Comparison of ENCODE assay signal across 14 cellular contexts in genomic region chr11:19890308-19890707, GRCh38.
DNase-seq lines count a peak whose midpoint lies in the region; ATAC-seq, FAIRE-seq and TF ChIP-seq lines count a peak whose summit lies in the region.
"Had no signal": no experiment of that assay in that cellular context is flagged by ENCODE, and none has a peak within 500 bp of the region (broad histone marks: within the 10 kb centered on the region; RNA-seq: fewer than 3 reads in every experiment).

No MANE protein-coding gene starts in this region.

- DNase-seq in Right ventricle myocardium superior (no peak), left ventricle myocardium inferior (no peak), astrocyte of the spinal cord (ENCODE audit: low read depth, low spot score) (peak; percentile 95), keratinocyte (ENCODE audit: low read depth, low spot score) (no peak), transverse colon (no peak), NCI-H446 (lab: John Stamatoyannopoulos, UW) (no peak)
- DNase-seq in activated CD4-positive, alpha-beta memory T cell treated with anti-CD3 and anti-CD28 coated beads for 36 hours, result no peak
- DNase-seq: BE2C, NCI-H510A, right cardiac atrium had no signal

- intact Hi-C loops in Right ventricle myocardium superior (cut with DNase I), result no loop called here
- intact Hi-C loops in left ventricle myocardium inferior (cut with micrococcal nuclease), result no loop called here
- intact Hi-C loops in transverse colon (cut with DNase I; ENCODE audit: low total_unique reads), result loop anchor here (10.0 kb wide), 1 partner anchor 146 kb away; no protein-coding TSS in a partner anchor
- intact Hi-C loops in activated CD4-positive, alpha-beta memory T cell treated with anti-CD3 and anti-CD28 coated beads for 36 hours (cut with micrococcal nuclease), result no loop called here

- H3K36me3 ChIP-seq in left ventricle myocardium inferior (peaks cover 7% of the 10 kb centered on the region), keratinocyte (ENCODE audit: control insufficient read depth in 2 of 2, extremely low read depth in 1 of 2, insufficient read depth in 2 of 2, low read length in 2 of 2) (no peaks in the 10 kb centered on the region), transverse colon (no peaks in the 10 kb centered on the region)
- H3K36me3 ChIP-seq: BE2C had no signal

- H3K9me3 ChIP-seq in left ventricle myocardium inferior (replicated peaks) (no peaks in the 10 kb centered on the region), keratinocyte (ENCODE audit: control insufficient read depth, low read depth, low read length) (no peaks in the 10 kb centered on the region), transverse colon (no peaks in the 10 kb centered on the region)
- H3K9me3 ChIP-seq: BE2C had no signal

- no peak overlapping the region for H3K4me3 Mint-ChIP-seq in activated CD4-positive, alpha-beta memory T cell treated with anti-CD3 and anti-CD28 coated beads for 36 hours
- H3K4me3 Mint-ChIP-seq: dendritic cell treated with granulocyte-macrophage colony-stimulating factor and Interleukin-4, amounts not matched to agents 40 ng/mL and 50 ng/mL, for 4 days; T-helper 1 cell treated with Interleukin-12 subunit alpha and Interleukin-12 subunit beta and Interleukin-4 antibody, amounts not matched to agents 30 μg/mL and 1 μg/mL, for 36 hours had no signal

- CTCF ChIA-PET in activated CD4-positive, alpha-beta memory T cell treated with anti-CD3 and anti-CD28 coated beads for 36 hours (lab: Charles Lee), result interaction anchor here (0.5 kb wide), 1 partner anchor 221 kb away, joined by 3 read pairs; no protein-coding TSS in a partner anchor

- H3K79me2 ChIP-seq in keratinocyte (ENCODE audit: control insufficient read depth, insufficient read depth, low read length), result no peaks in the 10 kb centered on the region

- peaks cover 19% of the 10 kb centered on the region for H3K4me1 ChIP-seq in left ventricle myocardium inferior
- peaks cover 4% of the 10 kb centered on the region for H3K4me1 ChIP-seq in keratinocyte (ENCODE audit: control insufficient read depth, extremely low read depth, insufficient read depth, low read length)
- no peaks in the 10 kb centered on the region for H3K4me1 ChIP-seq in transverse colon
- H3K4me1 ChIP-seq: BE2C had no signal

- TF ChIP-seq CTCF in left ventricle myocardium inferior (IDR thresholded peaks at IDR 0.05; ENCODE audit: borderline replicate concordance) (no peak), astrocyte of the spinal cord (IDR thresholded peaks at IDR 0.05; ENCODE audit: low read depth, low read length) (no peak), keratinocyte (optimal IDR thresholded peaks at IDR 0.05 in 1 of 3, IDR thresholded peaks at IDR 0.05 in 1 of 3, conservative IDR thresholded peaks at IDR 0.05 in 1 of 3; ENCODE audit: extremely low read depth in 1 of 3, insufficient read depth in 2 of 3, low read length in 3 of 3) (no peak), transverse colon (IDR thresholded peaks at IDR 0.05) (no peak)

- no peak overlapping the region for H3K4me2 ChIP-seq in keratinocyte (ENCODE audit: control insufficient read depth, extremely low read depth, insufficient read depth, low read depth, low read length)

- H3K27ac ChIP-seq in left ventricle myocardium inferior (replicated peaks), result no peak overlapping the region
- H3K27ac ChIP-seq in keratinocyte (ENCODE audit: control insufficient read depth, insufficient read depth, low read length), result no peak overlapping the region
- H3K27ac ChIP-seq in transverse colon, result peak overlapping the region in 2 of 4 donors; percentile 26 to 32

- peaks cover 3% of the 10 kb centered on the region for H3K9me3 Mint-ChIP-seq in activated CD4-positive, alpha-beta memory T cell treated with anti-CD3 and anti-CD28 coated beads for 36 hours
- H3K9me3 Mint-ChIP-seq: dendritic cell treated with granulocyte-macrophage colony-stimulating factor and Interleukin-4, amounts not matched to agents 40 ng/mL and 50 ng/mL, for 4 days; T-helper 1 cell treated with Interleukin-12 subunit alpha and Interleukin-12 subunit beta and Interleukin-4 antibody, amounts not matched to agents 30 μg/mL and 1 μg/mL, for 36 hours had no signal

- H3K27me3 ChIP-seq in left ventricle myocardium inferior (ENCODE audit: low read depth) (no peaks in the 10 kb centered on the region), keratinocyte (ENCODE audit: control insufficient read depth, extremely low read depth, insufficient read depth, low read length) (no peaks in the 10 kb centered on the region), transverse colon (no peaks in the 10 kb centered on the region)
- H3K27me3 ChIP-seq: BE2C had no signal

- dilution Hi-C loops in keratinocyte (cut with MboI; ENCODE audit: extremely low pct_ligation_motif_present, low sequenced_read_pairs), result no loop called here

- no peaks in the 10 kb centered on the region for H3K9me1 ChIP-seq in keratinocyte (ENCODE audit: control insufficient read depth, extremely low read depth, insufficient read depth, low read length)

- peaks cover 2% of the 10 kb centered on the region for H3K36me3 Mint-ChIP-seq in activated CD4-positive, alpha-beta memory T cell treated with anti-CD3 and anti-CD28 coated beads for 36 hours

- in situ Hi-C loops in astrocyte of the spinal cord (cut with HindIII; ENCODE audit: low sequenced_read_pairs), result no loop called here
- in situ Hi-C loops in transverse colon (cut with MboI; ENCODE audit: low pct_ligation_motif_present in 1 of 4, low pct_unique_long_range_greater_than_20kb in 1 of 4, low sequenced_read_pairs in 3 of 4), result no loop called here

- H2AFZ ChIP-seq in keratinocyte (ENCODE audit: control insufficient read depth, low read length), result no peak overlapping the region

- 56 to 70% methylated on average over 1 of the region's 1 CpG for WGBS in transverse colon (ENCODE audit: low coverage in 1 of 2), 2 donors

- H3K4me3 ChIP-seq in left ventricle myocardium inferior (no peak overlapping the region), astrocyte of the spinal cord (ENCODE audit: low read depth, low read length) (no peak overlapping the region), keratinocyte (ENCODE audit: control insufficient read depth in 2 of 3, extremely low read depth in 1 of 3, insufficient read depth in 2 of 3, low read depth in 1 of 3, low read length in 3 of 3) (no peak overlapping the region), transverse colon (no peak overlapping the region)

- peaks cover 3% of the 10 kb centered on the region for H3K27me3 Mint-ChIP-seq in activated CD4-positive, alpha-beta memory T cell treated with anti-CD3 and anti-CD28 coated beads for 36 hours

- H3K9ac ChIP-seq in keratinocyte (ENCODE audit: control insufficient read depth, extremely low read depth, insufficient read depth, low read length), result no peak overlapping the region

- no peak for TF ChIP-seq EP300 in transverse colon (IDR thresholded peaks at IDR 0.05; ENCODE audit: low read depth)

- H4K20me1 ChIP-seq in keratinocyte (ENCODE audit: control insufficient read depth, extremely low read depth, insufficient read depth, low read length), result no peaks in the 10 kb centered on the region

- H3K27ac Mint-ChIP-seq in activated CD4-positive, alpha-beta memory T cell treated with anti-CD3 and anti-CD28 coated beads for 36 hours, result no peak overlapping the region
- H3K27ac Mint-ChIP-seq: dendritic cell treated with granulocyte-macrophage colony-stimulating factor and Interleukin-4, amounts not matched to agents 40 ng/mL and 50 ng/mL, for 4 days; T-helper 1 cell treated with Interleukin-12 subunit alpha and Interleukin-12 subunit beta and Interleukin-4 antibody, amounts not matched to agents 30 μg/mL and 1 μg/mL, for 36 hours had no signal

- ATAC-seq in Right ventricle myocardium superior (ENCODE audit: poor library complexity) (peak; percentile 21), GM18511 (IDR thresholded peaks at IDR 0.05; ENCODE audit: unreplicated experiment) (no peak)
- ATAC-seq: HepG2 had no signal

- no peak for TF ChIP-seq POLR2A in transverse colon (IDR thresholded peaks at IDR 0.05)

- FAIRE-seq in keratinocyte (lab: Jason Lieb, UNC), result peak; percentile 34
- FAIRE-seq: HepG2 had no signal

- H3K4me1 Mint-ChIP-seq in activated CD4-positive, alpha-beta memory T cell treated with anti-CD3 and anti-CD28 coated beads for 36 hours (ENCODE audit: low read depth), result no peaks in the 10 kb centered on the region

- POLR2A ChIA-PET in activated CD4-positive, alpha-beta memory T cell treated with anti-CD3 and anti-CD28 coated beads for 36 hours (lab: Charles Lee), result no interaction called here
